In the genomic region with DNA sequence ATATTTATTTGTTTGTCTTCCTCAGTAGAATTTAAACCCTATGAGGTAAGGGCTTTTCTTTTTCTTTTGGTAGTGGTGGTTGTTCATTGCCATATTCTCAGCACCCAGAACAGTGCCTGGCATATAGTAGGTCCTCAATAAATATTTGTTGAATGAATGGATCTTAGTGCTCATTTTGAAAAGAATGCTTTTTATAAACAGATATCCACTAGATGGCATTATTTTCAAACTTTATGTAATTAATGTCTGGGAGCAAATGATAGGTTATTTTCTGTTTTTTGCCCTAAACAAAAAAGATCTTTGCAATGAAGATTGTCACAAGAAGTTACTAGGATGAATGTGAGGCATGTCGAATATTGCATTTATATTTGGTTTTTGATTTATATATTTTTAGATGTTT, we compare ENCODE assay signal across 2 cellular contexts.
TF ChIP-seq lines count a peak whose summit lies in the region.

No MANE protein-coding gene starts in this region.

TF ChIP-seq in IMR-90, 13 proteins besides CTCF, POLR2A, EP300 and RAD21:
- TF ChIP-seq NFE2L2 (IDR thresholded peaks at IDR 0.05; ENCODE audit: low read depth, low read length) (no peak), SMC3 (IDR thresholded peaks at IDR 0.05; ENCODE audit: low read depth, low read length) (peak; percentile 21; the same call in 1 of the 2 replicates), FOS (IDR thresholded peaks at IDR 0.05; ENCODE audit: low read depth, low read length) (no peak), RCOR1 (IDR thresholded peaks at IDR 0.05; ENCODE audit: insufficient replicate concordance, low read length) (no peak)
- TF ChIP-seq, protein P1, sequence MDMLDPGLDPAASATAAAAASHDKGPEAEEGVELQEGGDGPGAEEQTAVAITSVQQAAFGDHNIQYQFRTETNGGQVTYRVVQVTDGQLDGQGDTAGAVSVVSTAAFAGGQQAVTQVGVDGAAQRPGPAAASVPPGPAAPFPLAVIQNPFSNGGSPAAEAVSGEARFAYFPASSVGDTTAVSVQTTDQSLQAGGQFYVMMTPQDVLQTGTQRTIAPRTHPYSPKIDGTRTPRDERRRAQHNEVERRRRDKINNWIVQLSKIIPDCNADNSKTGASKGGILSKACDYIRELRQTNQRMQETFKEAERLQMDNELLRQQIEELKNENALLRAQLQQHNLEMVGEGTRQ (IDR thresholded peaks at IDR 0.05; ENCODE audit: low read depth, low read length) = no peak
TF ChIP-seq in IMR-90: peak in this region for 1.

TF ChIP-seq in GM12878, 131 proteins besides CTCF, POLR2A, EP300 and RAD21:
- TF ChIP-seq NFIC (IDR thresholded peaks at IDR 0.05; ENCODE audit: low read depth, low read length) (no peak), BMI1 (IDR thresholded peaks at IDR 0.05; ENCODE audit: borderline replicate concordance) (no peak), YY1 (IDR thresholded peaks at IDR 0.05; ENCODE audit: low read depth, low read length) (no peak), NR2F1 (conservative IDR thresholded peaks at IDR 0.05) (no peak), ZNF24 (IDR thresholded peaks at IDR 0.05) (no peak), CHD4 (IDR thresholded peaks at IDR 0.05) (no peak), TCF12 (IDR thresholded peaks at IDR 0.05; ENCODE audit: low read depth, low read length) (no peak)
